Comparison of ENCODE assay signal across 12 cellular contexts in the genomic region with DNA sequence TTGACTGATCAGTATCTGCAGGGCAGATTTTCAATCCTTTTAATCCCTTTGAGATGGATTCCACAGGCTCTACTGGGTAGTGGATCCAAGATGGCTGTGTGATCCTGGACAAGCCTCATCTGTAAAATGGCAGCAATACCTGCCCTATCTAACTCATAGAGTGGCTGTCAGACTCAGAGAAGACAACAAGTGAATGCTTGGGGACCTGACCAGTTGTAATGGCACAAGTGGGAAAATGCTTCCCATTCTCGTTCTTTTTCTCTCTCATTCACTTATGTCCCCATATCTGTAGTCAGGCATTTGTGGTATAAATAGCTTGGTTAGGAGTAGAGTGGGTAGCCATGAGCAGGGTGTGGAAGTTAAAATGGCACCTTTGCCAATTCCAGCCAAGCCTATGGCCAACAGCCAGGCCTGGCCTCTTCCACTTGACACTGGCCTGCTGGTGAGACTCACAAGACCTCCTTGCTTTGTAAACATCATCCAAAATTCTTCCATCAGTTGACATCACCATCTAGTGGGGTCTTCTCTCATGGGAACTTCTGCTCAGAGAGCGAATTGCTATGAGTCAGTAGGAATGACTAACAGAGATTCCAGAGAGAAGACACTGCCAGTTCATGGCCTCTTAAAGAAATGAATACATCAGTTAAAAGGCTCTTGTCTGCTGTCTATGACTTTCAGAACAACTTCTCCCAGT.
DNase-seq lines count a peak whose midpoint lies in the region; ATAC-seq, FAIRE-seq and TF ChIP-seq lines count a peak whose summit lies in the region.
"Had no signal": no experiment of that assay in that cellular context is flagged by ENCODE, and none has a peak within 500 bp of the region (broad histone marks: within the 10 kb centered on the region; RNA-seq: fewer than 3 reads in every experiment).

No MANE protein-coding gene starts in this region.

- no peaks in the 10 kb centered on the region for H3K27me3 Mint-ChIP-seq in osteocyte (ENCODE audit: unreplicated experiment)
- H3K27me3 Mint-ChIP-seq: activated naive CD8-positive, alpha-beta T cell treated with anti-CD3 and anti-CD28 coated beads for 36 hours; stimulated activated memory B cell treated with anti-CD40 and anti-IgM and Interleukin-4, amounts not matched to agents 10 μg/mL and 1 μg/mL and 100 μg/mL, for 72 hours had no signal

- no peaks in the 10 kb centered on the region for H3K4me1 ChIP-seq in lower lobe of right lung

- no peak for FAIRE-seq in frontal cortex (lab: Jason Lieb, UNC)

- DNase-seq in astrocyte of the cerebellum (ENCODE audit: low read depth) (peak; percentile 41), osteocyte (ENCODE audit: extremely low spot score, unreplicated experiment) (no peak), lower lobe of right lung (no peak), occipital lobe (lab: John Stamatoyannopoulos, UW) (no peak), frontal cortex (ENCODE audit: low spot score in 2 of 2) (no peak)
- DNase-seq: activated CD4-positive, alpha-beta T cell treated with anti-CD3 and anti-CD28 coated beads for 1 hour; activated naive CD8-positive, alpha-beta T cell treated with anti-CD3 and anti-CD28 coated beads for 36 hours; NCI-H1092 treated with DMSO at 0.1 percent for 48 hours had no signal

- in situ Hi-C loops in astrocyte of the cerebellum (cut with HindIII; ENCODE audit: low sequenced_read_pairs): no loop called here

- H3K4me3 Mint-ChIP-seq in osteocyte (ENCODE audit: unreplicated experiment): no peak overlapping the region
- H3K4me3 Mint-ChIP-seq: activated naive CD8-positive, alpha-beta T cell treated with anti-CD3 and anti-CD28 coated beads for 36 hours; stimulated activated memory B cell treated with anti-CD40 and anti-IgM and Interleukin-4, amounts not matched to agents 10 μg/mL and 1 μg/mL and 100 μg/mL, for 72 hours had no signal

- H3K36me3 Mint-ChIP-seq in osteocyte (ENCODE audit: unreplicated experiment): no peaks in the 10 kb centered on the region
- H3K36me3 Mint-ChIP-seq: activated naive CD8-positive, alpha-beta T cell treated with anti-CD3 and anti-CD28 coated beads for 36 hours; stimulated activated memory B cell treated with anti-CD40 and anti-IgM and Interleukin-4, amounts not matched to agents 10 μg/mL and 1 μg/mL and 100 μg/mL, for 72 hours had no signal

- H3K4me3 ChIP-seq in astrocyte of the cerebellum (ENCODE audit: low read depth, low read length) (no peak overlapping the region), lower lobe of right lung (no peak overlapping the region)

- H3K36me3 ChIP-seq in lower lobe of right lung: no peaks in the 10 kb centered on the region

- peak; percentile 15 for ATAC-seq in GM18870 (IDR thresholded peaks at IDR 0.05; ENCODE audit: unreplicated experiment)
- ATAC-seq in HG03103 (IDR thresholded peaks at IDR 0.05; ENCODE audit: low read depth, unreplicated experiment): peak; percentile 12
- ATAC-seq in lower lobe of right lung: no peak
- no peak for ATAC-seq in HG03280 (IDR thresholded peaks at IDR 0.05; ENCODE audit: unreplicated experiment)

- no peaks in the 10 kb centered on the region for H3K9me3 Mint-ChIP-seq in osteocyte (ENCODE audit: unreplicated experiment)
- H3K9me3 Mint-ChIP-seq: stimulated activated memory B cell treated with anti-CD40 and anti-IgM and Interleukin-4, amounts not matched to agents 10 μg/mL and 1 μg/mL and 100 μg/mL, for 72 hours had no signal

- intact Hi-C loops in lower lobe of right lung (cut with DNase I): no loop called here

- TF ChIP-seq CTCF in astrocyte of the cerebellum (IDR thresholded peaks at IDR 0.05; ENCODE audit: low read depth, low read length, missing control alignments) (no peak), osteocyte (IDR thresholded peaks at IDR 0.05) (no peak), lower lobe of right lung (IDR thresholded peaks at IDR 0.05) (no peak)

- H3K27ac ChIP-seq in lower lobe of right lung: no peak overlapping the region

- no peaks in the 10 kb centered on the region for H3K27me3 ChIP-seq in lower lobe of right lung (ENCODE audit: low read depth)

- peaks cover 1% of the 10 kb centered on the region for H3K4me1 Mint-ChIP-seq in osteocyte (ENCODE audit: unreplicated experiment)
- H3K4me1 Mint-ChIP-seq: activated naive CD8-positive, alpha-beta T cell treated with anti-CD3 and anti-CD28 coated beads for 36 hours had no signal

- no peaks in the 10 kb centered on the region for H3K9me3 ChIP-seq in lower lobe of right lung

- H3K27ac Mint-ChIP-seq in osteocyte (ENCODE audit: unreplicated experiment): peak overlapping the region; percentile 6
- H3K27ac Mint-ChIP-seq: activated naive CD8-positive, alpha-beta T cell treated with anti-CD3 and anti-CD28 coated beads for 36 hours; stimulated activated memory B cell treated with anti-CD40 and anti-IgM and Interleukin-4, amounts not matched to agents 10 μg/mL and 1 μg/mL and 100 μg/mL, for 72 hours had no signal

Comparison
In these comparisons a context has a peak if more than half of its experiments do, and no peak if none do; other contexts are left out.
1. ATAC-seq: peak in GM18870 (single experiment) and HG03103 (single experiment); none in lower lobe of right lung (0 of 2) and HG03280 (single experiment).